In the genomic region with DNA sequence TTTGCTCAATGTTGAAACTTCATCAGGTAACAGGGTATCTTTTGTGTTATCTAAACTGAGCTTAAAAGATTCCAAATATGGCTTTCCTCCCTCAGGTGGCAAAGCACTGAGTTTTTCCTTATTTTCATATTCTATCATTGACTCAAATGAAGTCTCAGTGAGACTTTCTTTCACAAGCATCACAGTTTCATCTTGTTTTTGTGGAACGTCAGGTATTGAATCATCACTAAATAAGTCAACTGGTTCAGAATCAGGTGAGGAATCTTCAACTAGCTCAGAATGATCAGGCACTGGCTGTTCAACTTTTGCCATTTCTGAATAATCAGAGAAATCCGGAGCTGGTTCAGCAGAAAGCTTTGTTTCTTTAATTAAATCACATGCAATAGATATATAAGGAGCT, we compare ENCODE assay signal across 15 cellular contexts. TPM values are rescaled to one million over a fixed set of nuclear protein-coding genes. Genes with fewer than 3 reads are reported as not detected.
DNase-seq lines count a peak whose midpoint lies in the region; ATAC-seq and TF ChIP-seq lines count a peak whose summit lies in the region.
"Had no signal": no experiment of that assay in that cellular context is flagged by ENCODE, and none has a peak within 500 bp of the region (broad histone marks: within the 10 kb centered on the region; RNA-seq: fewer than 3 reads in every experiment).

No MANE protein-coding gene starts in this region.

- CTCF ChIA-PET in mammary epithelial cell (lab: Charles Lee; ENCODE audit: low non-redundant PET), result interaction anchor here (0.6 to 0.7 kb wide), 2 partner anchors 23 to 25 kb away, joined by 3 to 5 read pairs; a partner anchor contains a TSS
- CTCF ChIA-PET in MCF 10A (lab: Yijun Ruan, JAX), result interaction anchor here (0.6 to 3.2 kb wide), 12 partner anchors 9 to 190 kb away, joined by 3 to 15 read pairs (median 4); a partner anchor contains a TSS
- CTCF ChIA-PET in OCI-LY7 (lab: Charles Lee; ENCODE audit: unreplicated experiment), result interaction anchor here (1.2 kb wide), 1 partner anchor 23 kb away, joined by 3 read pairs; no protein-coding TSS in a partner anchor

- H3K9me2 ChIP-seq in OCI-LY7 (ENCODE audit: insufficient read depth, low read length), result no peaks in the 10 kb centered on the region

- H3K27ac ChIP-seq in mammary epithelial cell (ENCODE audit: insufficient read depth, low read depth, low read length) (peak overlapping the region; percentile 62), OCI-LY7 (ENCODE audit: low read depth, low read length, poor library complexity, severe bottlenecking) (peak overlapping the region; percentile 76)
- H3K27ac ChIP-seq: upper lobe of right lung had no signal

- dilution Hi-C loops in mammary epithelial cell (cut with HindIII; ENCODE audit: low sequenced_read_pairs), result loop anchor here (5.0 kb wide), 1 partner anchor 147 kb away; no protein-coding TSS in a partner anchor

- POLR2A ChIA-PET in MCF 10A (lab: Yijun Ruan, JAX) (interaction anchor here (0.7 to 7.3 kb wide), 8 partner anchors 9 to 1255 kb away, joined by 3 to 68 read pairs (median 6); a partner anchor contains a TSS), OCI-LY7 (lab: Charles Lee) (interaction anchor here (0.6 to 5.8 kb wide), 12 partner anchors 9 to 280 kb away, joined by 3 to 38 read pairs (median 5); a partner anchor contains a TSS)

- H3K4me1 Mint-ChIP-seq in MCF 10A (ENCODE audit: insufficient read depth, unreplicated experiment), result peaks cover under 1% of the 10 kb centered on the region

- BruUV-seq in mammary epithelial cell (replicated peaks; lab: Mats Ljungman, UMichigan) (no TSS peak), MCF 10A (replicated peaks; lab: Mats Ljungman, UMichigan) (no TSS peak), OCI-LY7 (replicated peaks; lab: Mats Ljungman, UMichigan) (no TSS peak)

- no peak overlapping the region for H3K4me3 Mint-ChIP-seq in MCF 10A (ENCODE audit: unreplicated experiment)
- H3K4me3 Mint-ChIP-seq: H9, nephron progenitor cell had no signal

- peak; percentile 31 for ATAC-seq in HG02798 (IDR thresholded peaks at IDR 0.05; ENCODE audit: poor library complexity, unreplicated experiment)

- no peak overlapping the region for H3K27ac Mint-ChIP-seq in MCF 10A (ENCODE audit: low read depth, unreplicated experiment)
- H3K27ac Mint-ChIP-seq: H9, nephron progenitor cell had no signal

- H3K4me2 ChIP-seq in mammary epithelial cell (ENCODE audit: insufficient read depth, low read depth, low read length), result no peak overlapping the region
- peak overlapping the region; percentile 83 for H3K4me2 ChIP-seq in OCI-LY7 (ENCODE audit: low read length)

- H3K27me3 Mint-ChIP-seq in MCF 10A (ENCODE audit: insufficient read depth, unreplicated experiment), result no peaks in the 10 kb centered on the region

- H3K36me3 Mint-ChIP-seq in MCF 10A (ENCODE audit: insufficient read depth, unreplicated experiment), result peaks cover 5% of the 10 kb centered on the region

- peaks cover 100% of the 10 kb centered on the region for H3K79me2 ChIP-seq in mammary epithelial cell (ENCODE audit: insufficient read depth, low read length)
- H3K79me2 ChIP-seq in OCI-LY7 (ENCODE audit: insufficient read depth, low read depth, low read length), result peaks cover 84% of the 10 kb centered on the region

- H3K9me3 ChIP-seq in mammary epithelial cell (replicated peaks; ENCODE audit: insufficient read depth, low read length) (no peaks in the 10 kb centered on the region), OCI-LY7 (ENCODE audit: low read length) (no peaks in the 10 kb centered on the region)
- H3K9me3 ChIP-seq: upper lobe of right lung had no signal

- H3K9me3 Mint-ChIP-seq in MCF 10A (ENCODE audit: unreplicated experiment), result no peaks in the 10 kb centered on the region
- H3K9me3 Mint-ChIP-seq: H9 had no signal

- H2AFZ ChIP-seq in mammary epithelial cell (ENCODE audit: low read depth, low read length), result no peak overlapping the region
- H2AFZ ChIP-seq in OCI-LY7 (ENCODE audit: low read length), result no peak overlapping the region

- DNase-seq in mammary epithelial cell (peak; percentile 71), MCF 10A (ENCODE audit: unreplicated experiment) (no peak), OCI-LY7 (ENCODE audit: low spot score) (no peak), midbrain (lab: John Stamatoyannopoulos, UW) (no peak), SK-N-DZ (ENCODE audit: low spot score) (no peak)
- DNase-seq in stimulated activated naive CD4-positive, alpha-beta T cell (lab: John Stamatoyannopoulos, UW), result no peak
- DNase-seq in activated CD4-positive, alpha-beta T cell treated with anti-CD3 and anti-CD28 coated beads, Interleukin-2, amount 50 U/mL, for 4 hours, result no peak
- DNase-seq: DMS53, H9, NCI-H1092, NCI-H69, nephron progenitor cell, SHP77, upper lobe of right lung had no signal

- intact Hi-C loops in mammary epithelial cell (cut with micrococcal nuclease), result loop anchor here (2.0 kb wide), 1 partner anchor 21 kb away; no protein-coding TSS in a partner anchor
- intact Hi-C loops in MCF 10A (cut with micrococcal nuclease), result no loop called here
- intact Hi-C loops in OCI-LY7 (cut with micrococcal nuclease; ENCODE audit: unreplicated experiment), result loop anchor here (1.0 kb wide), 1 partner anchor 24 kb away; no protein-coding TSS in a partner anchor

- WGBS in mammary epithelial cell (ENCODE audit: low coverage, missing lambda C conversion rate), result 14% methylated on average over 2 of the region's 2 CpGs

- H4K20me1 ChIP-seq in mammary epithelial cell (ENCODE audit: insufficient read depth, low read length) (peaks cover 41% of the 10 kb centered on the region), OCI-LY7 (ENCODE audit: insufficient read depth, low read length) (peaks cover 27% of the 10 kb centered on the region)

- H3K4me3 ChIP-seq in mammary epithelial cell (replicated peaks in 1 of 3; ENCODE audit: insufficient read depth in 1 of 3, low read depth in 2 of 3, low read length in 3 of 3) (no peak overlapping the region), OCI-LY7 (ENCODE audit: low read depth, low read length, poor library complexity, severe bottlenecking) (peak overlapping the region; percentile 54)
- H3K4me3 ChIP-seq: upper lobe of right lung had no signal

- H3K27me3 ChIP-seq in mammary epithelial cell (ENCODE audit: insufficient read depth, low read length), result no peaks in the 10 kb centered on the region
- H3K27me3 ChIP-seq: upper lobe of right lung had no signal

- H3K36me3 ChIP-seq in mammary epithelial cell (ENCODE audit: insufficient read depth, low read length) (peaks cover 4% of the 10 kb centered on the region), OCI-LY7 (ENCODE audit: insufficient read depth, low read length) (peaks cover 12% of the 10 kb centered on the region)
- H3K36me3 ChIP-seq: upper lobe of right lung had no signal

- H3K4me1 ChIP-seq in mammary epithelial cell (ENCODE audit: insufficient read depth, low read length), result peaks cover 25% of the 10 kb centered on the region
- peaks cover 48% of the 10 kb centered on the region for H3K4me1 ChIP-seq in OCI-LY7 (ENCODE audit: insufficient read depth, low read length, poor library complexity, severe bottlenecking)

- TF ChIP-seq CTCF in mammary epithelial cell (conservative IDR thresholded peaks at IDR 0.05 in 1 of 2, IDR thresholded peaks at IDR 0.05 in 1 of 2; ENCODE audit: extremely low read depth in 1 of 2, insufficient read depth in 1 of 2, low read depth in 1 of 2, low read length in 2 of 2) (no peak), MCF 10A (IDR thresholded peaks at IDR 0.05; ENCODE audit: unreplicated experiment) (no peak), OCI-LY7 (conservative IDR thresholded peaks at IDR 0.05; ENCODE audit: low read length) (no peak)

- no peak overlapping the region for H3K9ac ChIP-seq in mammary epithelial cell (ENCODE audit: insufficient read depth, low read length)

- in situ Hi-C loops in mammary epithelial cell (cut with MboI; ENCODE audit: low sequenced_read_pairs in 2 of 2), result no loop called here

RNA-seq across cellular contexts. Expression of a gene that starts 24.6 kb away (rescaled TPM):
- total RNA-seq in mammary epithelial cell (100 to 1,000 TPM; 222 to 401 TPM), MCF 10A (2022) (389 and 391 TPM in 2 replicates), OCI-LY7 (2022) (74.1 and 75.2 TPM in 2 replicates)
- 278 TPM for polyA plus RNA-seq in mammary epithelial cell
- polyA minus RNA-seq in mammary epithelial cell, result 718 TPM
- 27.5 and 36.5 TPM in 2 replicates for total RNA-seq in OCI-LY7 (2014; rRNA removed; shearing (Covaris generic))
- 167 and 176 TPM in 2 replicates for polyA plus RNA-seq in SK-N-DZ (2014; cell fraction: cytosol; rRNA removed)
- polyA plus RNA-seq in SK-N-DZ (2014; cell fraction: nucleus; rRNA removed), result 101 and 109 TPM in 2 replicates
